Comparison of ENCODE assay signal across 20 cellular contexts in genomic region chr10:53111529-53111928, GRCh38.
DNase-seq lines count a peak whose midpoint lies in the region; ATAC-seq, FAIRE-seq and TF ChIP-seq lines count a peak whose summit lies in the region.
"Had no signal": no experiment of that assay in that cellular context is flagged by ENCODE, and none has a peak within 500 bp of the region (broad histone marks: within the 10 kb centered on the region; RNA-seq: fewer than 3 reads in every experiment).

No MANE protein-coding gene starts in this region.

- TF ChIP-seq CTCF in GM12865 (IDR thresholded peaks at IDR 0.05; ENCODE audit: insufficient read depth, low read depth, low read length, missing control alignments) (no peak), bronchial epithelial cell (IDR thresholded peaks at IDR 0.05; ENCODE audit: insufficient read depth, low read length, severe bottlenecking) (no peak)

- no peaks in the 10 kb centered on the region for H3K36me3 ChIP-seq in bronchial epithelial cell (ENCODE audit: control insufficient read depth, insufficient read depth, low read length)
- H3K36me3 ChIP-seq: adrenal gland, left lung, right atrium auricular region, uterus had no signal

- DNase-seq in activated CD4-positive, alpha-beta T cell treated with anti-CD3 and anti-CD28 coated beads for 48 hours = peak; percentile 3
- no peak for DNase-seq in activated CD4-positive, alpha-beta T cell treated with anti-CD3 and anti-CD28 coated beads, Interleukin-2, amount 50 U/mL, for 1 hour
- peak; percentile 81 for DNase-seq in GM12865 (ENCODE audit: low read depth)
- peak; percentile 19 for DNase-seq in NAMALWA (ENCODE audit: low spot score)
- DNase-seq in bronchial epithelial cell (ENCODE audit: low read depth) = peak; percentile 19
- no peak for DNase-seq in NCI-H2107 (lab: John Stamatoyannopoulos, UW)
- DNase-seq in GM12891 (ENCODE audit: insufficient read length, low spot score) = no peak
- DNase-seq: ACHN; activated CD4-positive, CD25-positive, alpha-beta regulatory T cell treated with anti-CD3 and anti-CD28 coated beads, Interleukin-2, amount 50 U/mL, for 72 hours; activated T-cell treated with anti-CD3 and anti-CD28 coated beads, Interleukin-2, amount 50 U/mL, for 4 hours; adrenal gland; CD4-positive, alpha-beta memory T cell; dorsolateral prefrontal cortex; erythroblast; GOT3; left lung; NCI-H2227 treated with DMSO at 0.1 percent for 48 hours; uterus had no signal

- H3K27me3 ChIP-seq in bronchial epithelial cell (ENCODE audit: control insufficient read depth, insufficient read depth, low read length) = no peaks in the 10 kb centered on the region
- H3K27me3 ChIP-seq: adrenal gland, left lung, right atrium auricular region, uterus had no signal

- H3K4me3 ChIP-seq in GM12865 (ENCODE audit: low read depth, low read length) (peak overlapping the region; percentile 10; the same call in 1 of the 2 replicates), bronchial epithelial cell (ENCODE audit: low read depth, low read length) (no peak overlapping the region)
- H3K4me3 ChIP-seq: adrenal gland, dorsolateral prefrontal cortex, left lung, right atrium auricular region, uterus had no signal

- no peak for ATAC-seq in GM19463 (IDR thresholded peaks at IDR 0.05; ENCODE audit: unreplicated experiment)
- ATAC-seq: activated T-cell treated with anti-CD3 and anti-CD28 coated beads, Interleukin-2, amount 50 U/mL, for 4 hours; left lung had no signal

- no peak for FAIRE-seq in bronchial epithelial cell (lab: Jason Lieb, UNC)
- no peak for FAIRE-seq in GM12891 (lab: Jason Lieb, UNC)

- TF ChIP-seq POLR2A in GM12891 (IDR thresholded peaks at IDR 0.05; ENCODE audit: low read depth, low read length) = no peak

TF ChIP-seq in GM12891, 5 proteins besides CTCF, POLR2A, EP300 and RAD21:
- TF ChIP-seq TAF1 (IDR thresholded peaks at IDR 0.05; ENCODE audit: low read depth, low read length) = no peak
- no peak for TF ChIP-seq POLR2AphosphoS5 (IDR thresholded peaks at IDR 0.05; ENCODE audit: low read depth, low read length)
- TF ChIP-seq POU2F2 (IDR thresholded peaks at IDR 0.05; ENCODE audit: low read depth, low read length) = no peak
- TF ChIP-seq SPI1 (IDR thresholded peaks at IDR 0.05; ENCODE audit: low read depth, low read length) = no peak
- TF ChIP-seq PAX5 (IDR thresholded peaks at IDR 0.05; ENCODE audit: insufficient read depth, low read length, severe bottlenecking) = no peak

Comparison
In these comparisons a context has a peak if more than half of its experiments do, and no peak if none do; other contexts are left out.
1. DNase-seq: peak in activated CD4-positive, alpha-beta T cell treated with anti-CD3 and anti-CD28 coated beads for 48 hours (single experiment), GM12865 (single experiment), NAMALWA (single experiment) and bronchial epithelial cell (single experiment); none in activated CD4-positive, alpha-beta T cell treated with anti-CD3 and anti-CD28 coated beads, Interleukin-2, amount 50 U/mL, for 1 hour (single experiment), NCI-H2107 (single experiment) and GM12891 (single experiment).